In genomic region chr15:88940110-88940675, GRCh38 we compare ENCODE assay signal across 18 cellular contexts. TPM values are rescaled to one million over a fixed set of nuclear protein-coding genes. Genes with fewer than 3 reads are reported as not detected.
A peak's percentile ranks its signal among the peaks of the same experiment; 100 is the strongest.
DNase-seq lines count a peak whose midpoint lies in the region; ATAC-seq and TF ChIP-seq lines count a peak whose summit lies in the region.
"Had no signal": no experiment of that assay in that cellular context is flagged by ENCODE, and none has a peak within 500 bp of the region (broad histone marks: within the 10 kb centered on the region; RNA-seq: fewer than 3 reads in every experiment).

No MANE protein-coding gene starts in this region.

- BruUV-seq in Caco-2 (replicated peaks; lab: Mats Ljungman, UMichigan) (no TSS peak), Panc1 (replicated peaks; lab: Mats Ljungman, UMichigan) (no TSS peak)

- no peak overlapping the region for H2AFZ ChIP-seq in mesenchymal stem cell (ENCODE audit: low read depth, low read length)

- intact Hi-C loops in Caco-2 (cut with micrococcal nuclease; ENCODE audit: unreplicated experiment), result no loop called here
- intact Hi-C loops in Panc1 (cut with micrococcal nuclease; ENCODE audit: unreplicated experiment), result no loop called here

- H3K27me3 ChIP-seq in Caco-2 (replicated peaks; ENCODE audit: control insufficient read depth, insufficient read depth, low read length), result no peaks in the 10 kb centered on the region
- no peaks in the 10 kb centered on the region for H3K27me3 ChIP-seq in Panc1 (ENCODE audit: control insufficient read depth, insufficient read depth, low read length)
- peaks cover 9 to 17% of the 10 kb centered on the region in 2 experiments for H3K27me3 ChIP-seq in mesenchymal stem cell (ENCODE audit: control insufficient read depth in 1 of 2, insufficient read depth in 1 of 2, low read length in 2 of 2)
- H3K27me3 ChIP-seq: BLaER1 treated with 17β-estradiol and CSF1 and Interleukin-3, amounts not matched to agents 10 nM and 100 nM had no signal

- in situ Hi-C loops in Panc1 (cut with HindIII; ENCODE audit: low pct_unique_long_range_greater_than_20kb, low sequenced_read_pairs), result no loop called here

- H3K4me1 ChIP-seq in Caco-2 (peaks cover 8% of the 10 kb centered on the region), Panc1 (ENCODE audit: control insufficient read depth, insufficient read depth, low read length) (0 out of 2 replicates have a peak, but pooled peaks cover 3% of the 10 kb centered on the region), mesenchymal stem cell (ENCODE audit: control insufficient read depth, insufficient read depth, low read depth, low read length) (no peaks in the 10 kb centered on the region)
- H3K4me1 ChIP-seq: BLaER1 treated with 17β-estradiol and CSF1 and Interleukin-3, amounts not matched to agents 10 nM and 100 nM had no signal

- peaks cover 5% of the 10 kb centered on the region for H3K36me3 Mint-ChIP-seq in Caco-2 (ENCODE audit: insufficient read depth, unreplicated experiment)
- H3K36me3 Mint-ChIP-seq: CD4-positive, CD25-positive, alpha-beta regulatory T cell had no signal

- H3K4me3 ChIP-seq in Caco-2 (ENCODE audit: low read depth, low read length) (no peak overlapping the region), Panc1 (ENCODE audit: low read depth in 2 of 2, low read length in 2 of 2) (no peak overlapping the region), mesenchymal stem cell (ENCODE audit: insufficient read depth in 1 of 2, low read depth in 1 of 2, low read length in 2 of 2) (no peak overlapping the region)
- H3K4me3 ChIP-seq: BLaER1 treated with 17β-estradiol and CSF1 and Interleukin-3, amounts not matched to agents 10 nM and 100 nM; GM12878 had no signal

- H2BK12ac ChIP-seq in mesenchymal stem cell (ENCODE audit: low read length in 2 of 2), result no peak overlapping the region

- no peak overlapping the region for H2AK5ac ChIP-seq in mesenchymal stem cell (ENCODE audit: low read length, severe bottlenecking)

- H3K9ac ChIP-seq in mesenchymal stem cell (ENCODE audit: low read length), result no peak overlapping the region
- H3K9ac ChIP-seq: BLaER1 treated with 17β-estradiol and CSF1 and Interleukin-3, amounts not matched to agents 10 nM and 100 nM had no signal

- H4K91ac ChIP-seq in mesenchymal stem cell (ENCODE audit: low read length), result no peak overlapping the region

- H3K27ac ChIP-seq in Panc1 (ENCODE audit: low read length) (peak overlapping the region; percentile 62), mesenchymal stem cell (ENCODE audit: low read length, poor library complexity, severe bottlenecking) (no peak overlapping the region)
- H3K27ac ChIP-seq: BLaER1 treated with 17β-estradiol and CSF1 and Interleukin-3, amounts not matched to agents 10 nM and 100 nM had no signal

- no peak overlapping the region for H3K18ac ChIP-seq in mesenchymal stem cell (ENCODE audit: low read depth in 1 of 2, low read length in 2 of 2)

- 86% methylated on average over 4 of the region's 4 CpGs for WGBS in mesenchymal stem cell

- no peak overlapping the region for H2BK120ac ChIP-seq in mesenchymal stem cell (ENCODE audit: low read depth, low read length)

- ATAC-seq in Panc1, result peak; percentile 80
- ATAC-seq in GM19395 (IDR thresholded peaks at IDR 0.05; ENCODE audit: unreplicated experiment), result no peak
- ATAC-seq: GM12878 had no signal

- no peak overlapping the region for H4K8ac ChIP-seq in mesenchymal stem cell (ENCODE audit: low read length)

- no peak overlapping the region for H3K14ac ChIP-seq in mesenchymal stem cell (ENCODE audit: low read length in 2 of 2)

- H3K4me1 Mint-ChIP-seq in Caco-2 (ENCODE audit: low read depth, unreplicated experiment), result no peaks in the 10 kb centered on the region

- H3K27ac Mint-ChIP-seq in Caco-2 (ENCODE audit: unreplicated experiment), result peak overlapping the region; percentile 24
- H3K27ac Mint-ChIP-seq: HFFc6 had no signal

- no peak overlapping the region for H3K4me3 Mint-ChIP-seq in Caco-2 (ENCODE audit: unreplicated experiment)
- H3K4me3 Mint-ChIP-seq: CD4-positive, CD25-positive, alpha-beta regulatory T cell; HFFc6 had no signal

- H2BK5ac ChIP-seq in mesenchymal stem cell (ENCODE audit: low read depth, low read length, poor library complexity, severe bottlenecking), result no peak overlapping the region

- no peak overlapping the region for H2BK15ac ChIP-seq in mesenchymal stem cell (ENCODE audit: low read depth, poor library complexity, severe bottlenecking)

- DNase-seq in Caco-2 (no peak), Panc1 (ENCODE audit: low read depth, low spot score) (no peak), amniotic epithelial cell (ENCODE audit: low read depth) (peak; percentile 38), mesenchymal stem cell (peak; percentile 10), superior temporal gyrus (ENCODE audit: extremely low spot score) (no peak)
- no peak for DNase-seq in effector CD8-positive, alpha-beta T cell (lab: John Stamatoyannopoulos, UW)
- no peak for DNase-seq in activated effector memory CD4-positive, alpha-beta T cell treated with anti-CD3 and anti-CD28 coated beads, Interleukin-2, amount 50 U/mL, for 16 hours
- DNase-seq: 8988T; Calu3; CD4-positive, CD25-positive, alpha-beta regulatory T cell; DMS 273 treated with DMSO at 0.1 percent for 48 hours; DMS79; GOT3; HCEC 1CT; HFFc6 had no signal

- H3K23ac ChIP-seq in mesenchymal stem cell (ENCODE audit: low read length in 2 of 2), result no peak overlapping the region

- H3K36me3 ChIP-seq in Caco-2 (ENCODE audit: control insufficient read depth, insufficient read depth, low read length), result no peaks in the 10 kb centered on the region
- H3K36me3 ChIP-seq in Panc1 (ENCODE audit: control insufficient read depth, insufficient read depth, low read length), result no peaks in the 10 kb centered on the region
- H3K36me3 ChIP-seq in mesenchymal stem cell (ENCODE audit: control insufficient read depth in 1 of 2, insufficient read depth in 2 of 2, low read depth in 1 of 2, low read length in 2 of 2), result no peaks in the 10 kb centered on the region
- H3K36me3 ChIP-seq: BLaER1 treated with 17β-estradiol and CSF1 and Interleukin-3, amounts not matched to agents 10 nM and 100 nM had no signal

- H3K4me2 ChIP-seq in mesenchymal stem cell (ENCODE audit: low read length, poor library complexity, severe bottlenecking), result no peak overlapping the region
- H3K4me2 ChIP-seq: BLaER1 treated with 17β-estradiol and CSF1 and Interleukin-3, amounts not matched to agents 10 nM and 100 nM had no signal

- CTCF ChIA-PET in Caco-2 (lab: Charles Lee) (no interaction called here), Panc1 (lab: Charles Lee) (no interaction called here)

- no peak for TF ChIP-seq CTCF in Caco-2 (IDR thresholded peaks at IDR 0.05; ENCODE audit: insufficient read depth in 1 of 2, low read depth in 1 of 2, low read length in 1 of 2, severe bottlenecking in 1 of 2, unreplicated experiment in 1 of 2)
- TF ChIP-seq CTCF in Panc1 (IDR thresholded peaks at IDR 0.05), result no peak

- H3K4ac ChIP-seq in mesenchymal stem cell (ENCODE audit: low read depth in 1 of 2, low read length in 2 of 2), result no peak overlapping the region

- POLR2A ChIA-PET in Caco-2 (lab: Charles Lee) (no interaction called here), Panc1 (lab: Charles Lee) (interaction anchor here (0.6 kb wide), 1 partner anchor 319 kb away, joined by 7 read pairs; the partner anchor contains the start of gene AEN)

- H3K27me3 Mint-ChIP-seq in Caco-2 (ENCODE audit: insufficient read depth, unreplicated experiment), result no peaks in the 10 kb centered on the region

- H3K79me1 ChIP-seq in mesenchymal stem cell (replicated peaks; ENCODE audit: low read length, poor library complexity, severe bottlenecking), result no peaks in the 10 kb centered on the region

- H3K9me3 ChIP-seq in Caco-2 (no peaks in the 10 kb centered on the region; the same call in 1 of the 2 replicates), Panc1 (ENCODE audit: control insufficient read depth, insufficient read depth, low read depth, low read length) (no peaks in the 10 kb centered on the region), mesenchymal stem cell (ENCODE audit: control insufficient read depth, low read length) (no peaks in the 10 kb centered on the region)
- H3K9me3 ChIP-seq: BLaER1 treated with 17β-estradiol and CSF1 and Interleukin-3, amounts not matched to agents 10 nM and 100 nM had no signal

- H3K9me3 Mint-ChIP-seq in Caco-2 (ENCODE audit: unreplicated experiment), result no peaks in the 10 kb centered on the region
- H3K9me3 Mint-ChIP-seq: HFFc6 had no signal

RNA-seq across cellular contexts. Expression of gene MFGE8, which starts 27.0 kb away (rescaled TPM):
- total RNA-seq in Caco-2 (2022) (409 and 453 TPM in 2 replicates), Panc1 (2021; ENCODE audit: unreplicated experiment) (1,799 TPM)
- polyA plus RNA-seq in Panc1 (2012; ENCODE audit: insufficient read length), result 2,067 TPM
- 160 TPM for polyA plus RNA-seq in mesenchymal stem cell (2013, experiment 1 of 2)
- polyA plus RNA-seq in mesenchymal stem cell (2013, experiment 2 of 2), result 152 TPM

RNA-seq across cellular contexts. Expression of gene HAPLN3, which starts 44.8 kb away (rescaled TPM):
- 16.7 and 16.9 TPM in 2 replicates for total RNA-seq in Caco-2 (2022)
- 168 TPM for total RNA-seq in Panc1 (2021; ENCODE audit: unreplicated experiment)
- 158 TPM for polyA plus RNA-seq in Panc1 (2012; ENCODE audit: insufficient read length)
- 0.98 TPM for polyA plus RNA-seq in mesenchymal stem cell (2013, experiment 1 of 2)
- polyA plus RNA-seq in mesenchymal stem cell (2013, experiment 2 of 2), result 1.1 TPM

Comparison
In these comparisons a context has a peak if more than half of its experiments do, and no peak if none do; other contexts are left out.
1. DNase-seq: peak in amniotic epithelial cell (single experiment) and mesenchymal stem cell (single experiment); none in Caco-2 (0 of 2), Panc1 (single experiment), superior temporal gyrus (single experiment), effector CD8-positive, alpha-beta T cell (single experiment) and activated effector memory CD4-positive, alpha-beta T cell treated with anti-CD3 and anti-CD28 coated beads, Interleukin-2, amount 50 U/mL, for 16 hours (single experiment).